ENCODE assay signal across 9 cellular contexts in the genomic region with DNA sequence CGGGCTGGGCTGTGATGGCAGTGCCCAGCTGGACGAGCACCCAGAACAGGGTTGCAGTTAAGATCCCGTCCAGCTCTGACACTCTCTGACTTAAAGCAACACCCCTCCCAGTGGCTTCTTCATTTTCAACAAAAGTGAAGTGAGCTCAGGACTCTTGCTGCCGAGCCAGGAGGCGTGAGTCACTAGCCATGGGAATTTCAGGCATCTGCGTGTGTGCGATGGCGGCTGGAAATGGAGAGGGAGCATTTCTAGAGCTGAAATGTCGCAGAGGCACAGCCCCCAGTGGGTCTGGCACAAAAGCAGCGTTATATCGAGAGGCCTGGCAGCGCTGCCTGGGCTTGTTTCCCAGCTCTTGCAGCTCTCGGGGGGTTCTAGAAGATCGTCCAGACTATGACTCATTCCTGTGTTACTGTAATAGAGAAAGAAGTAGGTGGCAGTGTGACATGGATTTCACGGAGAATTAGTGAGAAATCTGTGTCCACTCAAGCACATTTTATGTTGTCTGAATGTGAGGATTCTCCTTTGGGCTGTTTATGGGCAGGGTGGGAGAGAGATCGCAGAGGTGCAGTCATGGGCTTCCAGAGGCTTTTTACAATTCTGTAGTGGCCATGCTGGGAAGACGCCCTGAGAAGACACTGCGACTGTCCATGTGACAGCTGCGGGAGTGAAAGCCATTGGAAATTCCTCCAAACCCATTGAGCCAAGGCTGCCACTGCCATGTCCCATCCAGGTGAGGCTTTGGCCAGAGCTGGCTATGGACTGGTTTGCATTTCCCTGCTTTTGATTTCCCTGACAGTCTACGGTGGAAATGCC.
DNase-seq lines count a peak whose midpoint lies in the region.
"Had no signal": no experiment of that assay in that cellular context is flagged by ENCODE, and none has a peak within 500 bp of the region (broad histone marks: within the 10 kb centered on the region; RNA-seq: fewer than 3 reads in every experiment).

No MANE protein-coding gene starts in this region.

- DNase-seq in A172 (ENCODE audit: low spot score): peak; percentile 92
- DNase-seq in NCI-H226: peak; percentile 88
- DNase-seq in epidermal melanocyte (ENCODE audit: insufficient read length, low spot score): peak; percentile 55
- DNase-seq in midbrain (lab: John Stamatoyannopoulos, UW): peak; percentile 55
- no peak for DNase-seq in NCI-H1417 treated with DMSO at 0.1 percent for 48 hours (lab: John Stamatoyannopoulos, UW)
- no peak for DNase-seq in NCI-H1436 (lab: John Stamatoyannopoulos, UW)
- no peak for DNase-seq in stimulated activated CD4-positive, alpha-beta T cell treated with anti-CD3 and anti-CD28 coated beads, Interleukin-4, amount 100 ng/mL, for 1 hour
- DNase-seq in activated naive CD4-positive, alpha-beta T cell (lab: John Stamatoyannopoulos, UW): no peak
- DNase-seq: NCI-H2171 had no signal

Comparison
In these comparisons a context has a peak if more than half of its experiments do, and no peak if none do; other contexts are left out.
1. DNase-seq: peak in A172 (single experiment), NCI-H226 (single experiment), epidermal melanocyte (single experiment) and midbrain (single experiment); none in NCI-H1417 treated with DMSO at 0.1 percent for 48 hours (single experiment), NCI-H1436 (single experiment), stimulated activated CD4-positive, alpha-beta T cell treated with anti-CD3 and anti-CD28 coated beads, Interleukin-4, amount 100 ng/mL, for 1 hour (single experiment) and activated naive CD4-positive, alpha-beta T cell (0 of 4).